12 cellular contexts compared by ENCODE assay signal in the genomic region with DNA sequence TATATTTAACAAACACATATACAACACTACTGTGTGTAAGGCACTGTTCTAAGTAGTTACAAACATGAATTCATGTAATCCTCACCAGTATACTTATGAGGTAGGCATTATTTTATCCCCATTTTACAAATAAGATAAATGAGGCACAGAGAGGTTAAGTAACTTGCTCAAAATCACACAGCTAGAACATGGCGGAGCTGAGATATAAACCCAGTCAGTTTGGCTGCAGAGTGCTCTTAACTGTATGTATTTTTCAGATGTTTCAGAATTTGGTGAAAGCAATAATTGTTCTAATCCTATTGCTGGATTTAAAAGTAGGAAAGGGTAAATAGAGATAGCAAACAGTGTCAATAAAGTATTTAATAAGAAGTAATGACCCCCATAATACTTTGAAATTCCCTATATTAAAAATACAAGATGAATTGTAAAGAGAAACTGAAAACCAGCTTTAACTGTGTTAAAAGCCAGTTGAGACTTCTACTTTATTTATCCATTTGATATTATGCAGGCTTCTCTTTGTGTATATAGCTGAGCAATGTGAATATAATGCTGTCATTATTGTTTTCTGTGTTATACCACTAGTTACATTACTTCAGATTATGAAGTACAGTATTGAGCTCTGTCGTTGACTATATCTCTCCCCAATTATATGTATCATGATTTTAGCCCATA. TPM values are rescaled to one million over a fixed set of nuclear protein-coding genes. Genes with fewer than 3 reads are reported as not detected.
DNase-seq lines count a peak whose midpoint lies in the region; FAIRE-seq and TF ChIP-seq lines count a peak whose summit lies in the region.
"Had no signal": no experiment of that assay in that cellular context is flagged by ENCODE, and none has a peak within 500 bp of the region (broad histone marks: within the 10 kb centered on the region; RNA-seq: fewer than 3 reads in every experiment).

No MANE protein-coding gene starts in this region.

- H3K27me3 ChIP-seq in KMS-11 (ENCODE audit: insufficient read depth, low read depth) (no peaks in the 10 kb centered on the region), hepatocyte (no peaks in the 10 kb centered on the region), small intestine (ENCODE audit: control insufficient read depth in 2 of 2, insufficient read depth in 2 of 2, low read length in 2 of 2) (no peaks in the 10 kb centered on the region)

- peaks cover 50% of the 10 kb centered on the region for H3K4me1 ChIP-seq in KMS-11 (ENCODE audit: low read depth, poor library complexity, severe bottlenecking)
- peaks cover 8% of the 10 kb centered on the region for H3K4me1 ChIP-seq in hepatocyte (ENCODE audit: insufficient read depth)
- H3K4me1 ChIP-seq in small intestine (ENCODE audit: control insufficient read depth in 2 of 2, insufficient read depth in 1 of 2, low read depth in 1 of 2, low read length in 1 of 2) = peaks cover 0 to 5% of the 10 kb centered on the region in 2 donors

- no peaks in the 10 kb centered on the region for H3K9me2 ChIP-seq in hepatocyte (replicated peaks; ENCODE audit: insufficient read depth)

- H3K27ac ChIP-seq in KMS-11 = peak overlapping the region; percentile 16; the same call in 1 of the 2 replicates
- no peak overlapping the region for H3K27ac ChIP-seq in hepatocyte
- H3K27ac ChIP-seq in small intestine (ENCODE audit: low read depth in 1 of 2, low read length in 1 of 2) = no peak overlapping the region
- H3K27ac ChIP-seq: HL-60 had no signal

- no peak for DNase-seq in D721Med (ENCODE audit: insufficient read length, low spot score)
- no peak for DNase-seq in hepatocyte (ENCODE audit: low spot score)
- peak; percentile 17 for DNase-seq in small intestine
- no peak for DNase-seq in anterior cingulate cortex (lab: John Stamatoyannopoulos, UW)
- DNase-seq in NCI-H446 treated with DMSO at 0.1 percent for 48 hours (lab: John Stamatoyannopoulos, UW) = no peak
- DNase-seq in activated CD8-positive, alpha-beta memory T cell treated with anti-CD3 and anti-CD28 coated beads for 24 hours = no peak
- DNase-seq: DMS153, H9, NCI-H524, SHP77 treated with DMSO at 0.1 percent for 48 hours had no signal

- TF ChIP-seq CTCF in D721Med (IDR thresholded peaks at IDR 0.05; ENCODE audit: insufficient read depth, missing control alignments) = no peak
- TF ChIP-seq CTCF in KMS-11 (conservative IDR thresholded peaks at IDR 0.05; ENCODE audit: low read depth, low read length) = no peak
- no peak for TF ChIP-seq CTCF in hepatocyte (IDR thresholded peaks at IDR 0.05; ENCODE audit: poor library complexity)

- H3K36me3 ChIP-seq in KMS-11 (ENCODE audit: insufficient read depth) (no peaks in the 10 kb centered on the region), hepatocyte (replicated peaks; ENCODE audit: insufficient read depth, low read depth) (no peaks in the 10 kb centered on the region), small intestine (ENCODE audit: control insufficient read depth in 2 of 2, insufficient read depth in 2 of 2, low read length in 2 of 2) (no peaks in the 10 kb centered on the region)

- FAIRE-seq in D721Med (lab: Jason Lieb, UNC) (peak; percentile 29), small intestine (lab: Jason Lieb, UNC) (no peak)

- H3K4me3 ChIP-seq in KMS-11 (IDR thresholded peaks at IDR 0.05; ENCODE audit: insufficient read depth, low read depth, low read length) (no peak overlapping the region), hepatocyte (no peak overlapping the region), small intestine (ENCODE audit: low read depth in 1 of 2, low read length in 2 of 2) (no peak overlapping the region)

- H4K20me1 ChIP-seq in KMS-11 (ENCODE audit: insufficient read depth) = no peaks in the 10 kb centered on the region
- H4K20me1 ChIP-seq in hepatocyte (ENCODE audit: insufficient read depth, poor library complexity, severe bottlenecking) = no peaks in the 10 kb centered on the region

- H2AFZ ChIP-seq in KMS-11 (ENCODE audit: low read depth) (peak overlapping the region; percentile 25; the same call in 1 of the 2 replicates), hepatocyte (no peak overlapping the region)

- H3K79me2 ChIP-seq in KMS-11 (ENCODE audit: insufficient read depth, low read depth) (no peaks in the 10 kb centered on the region), hepatocyte (no peaks in the 10 kb centered on the region)

- H3K9me3 ChIP-seq in hepatocyte (ENCODE audit: low read depth) = no peaks in the 10 kb centered on the region
- H3K9me3 ChIP-seq in small intestine (ENCODE audit: control insufficient read depth, low read depth) = no peaks in the 10 kb centered on the region

- WGBS in hepatocyte (ENCODE audit: low lambda C conversion rate, missing lambda C conversion rate) = 84% methylated on average over 2 of the region's 2 CpGs
- 57 to 75% (median 60%) methylated on average over 2 of the region's 2 CpGs for WGBS in small intestine, 3 donors

- peak overlapping the region; percentile 3; the same call in 1 of the 2 replicates for H3K9ac ChIP-seq in KMS-11

- H3K4me2 ChIP-seq in KMS-11 = peak overlapping the region; percentile 83
- H3K4me2 ChIP-seq in hepatocyte = peak overlapping the region; percentile 38

RNA-seq across cellular contexts. Expression of a gene that starts 32.3 kb away (rescaled TPM):
- total RNA-seq in hepatocyte = 17.3 and 20.9 TPM in 2 replicates
- polyA plus RNA-seq in hepatocyte = 38.2 and 46.0 TPM in 2 replicates
- 10 to 100 TPM; 30.0 to 37.2 (median 36.0) TPM for polyA plus RNA-seq in small intestine
